ENCODE assay signal across 23 cellular contexts in genomic region chr4:160831165-160831922, GRCh38.
"Had no signal": no experiment of that assay in that cellular context is flagged by ENCODE, and none has a peak within 500 bp of the region (broad histone marks: within the 10 kb centered on the region; RNA-seq: fewer than 3 reads in every experiment).

No MANE protein-coding gene starts in this region.

- H3K27ac ChIP-seq: cardiac muscle cell, heart right ventricle, lower lobe of right lung, neural progenitor cell, sigmoid colon, thoracic aorta had no signal

- H3K36me3 Mint-ChIP-seq: activated CD4-positive, alpha-beta memory T cell treated with anti-CD3 and anti-CD28 coated beads for 36 hours; activated naive CD8-positive, alpha-beta T cell treated with anti-CD3 and anti-CD28 coated beads for 36 hours; naive thymus-derived CD4-positive, alpha-beta T cell; neural progenitor cell had no signal

- H3K4me3 Mint-ChIP-seq: activated CD4-positive, alpha-beta memory T cell treated with anti-CD3 and anti-CD28 coated beads for 36 hours; activated naive CD8-positive, alpha-beta T cell treated with anti-CD3 and anti-CD28 coated beads for 36 hours; endodermal cell; naive thymus-derived CD4-positive, alpha-beta T cell; neural progenitor cell; T-helper 17 cell had no signal

- H3K9me3 Mint-ChIP-seq: endodermal cell, neural progenitor cell had no signal

- ATAC-seq: heart right ventricle; left lobe of liver; lower lobe of right lung; naive thymus-derived CD4-positive, alpha-beta T cell; T-helper 17 cell had no signal

- H3K4me3 ChIP-seq: cardiac muscle cell, heart right ventricle, lower lobe of right lung, neural progenitor cell, sigmoid colon, smooth muscle cell, thoracic aorta had no signal

- H2AFZ ChIP-seq: neural progenitor cell had no signal

- H3K4me1 Mint-ChIP-seq: activated naive CD8-positive, alpha-beta T cell treated with anti-CD3 and anti-CD28 coated beads for 36 hours; endodermal cell; naive thymus-derived CD4-positive, alpha-beta T cell; T-helper 17 cell had no signal

- DNase-seq: activated CD4-positive, alpha-beta memory T cell treated with anti-CD3 and anti-CD28 coated beads for 36 hours; activated CD4-positive, alpha-beta T cell treated with anti-CD3 and anti-CD28 coated beads for 4 hours; activated CD4-positive, CD25-positive, alpha-beta regulatory T cell; activated naive CD4-positive, alpha-beta T cell treated with Interleukin-2 at 50 U/mL for 16 hours; activated naive CD8-positive, alpha-beta T cell treated with anti-CD3 and anti-CD28 coated beads for 36 hours; activated T-cell treated with anti-CD3 and anti-CD28 coated beads, Interleukin-2, amount 50 U/mL, for 48 hours; cortex of kidney; endodermal cell; foreskin fibroblast; heart right ventricle; lower lobe of right lung; naive thymus-derived CD4-positive, alpha-beta T cell; posterior cingulate gyrus; sigmoid colon; stimulated activated CD4-positive, alpha-beta T cell treated with anti-CD3 and anti-CD28 coated beads, Interleukin-15, amount 100 ng/mL, for 24 hours; stimulated activated CD4-positive, alpha-beta T cell treated with anti-CD3 and anti-CD28 coated beads, Interleukin-4, amount 100 ng/mL, for 1 hour; stimulated activated naive CD4-positive, alpha-beta T cell; T-helper 17 cell had no signal

- H3K4me1 ChIP-seq: heart right ventricle, lower lobe of right lung, sigmoid colon had no signal

- H3K4me2 ChIP-seq: neural progenitor cell, smooth muscle cell had no signal

- H3K36me3 ChIP-seq: cardiac muscle cell, heart right ventricle, lower lobe of right lung, neural progenitor cell, sigmoid colon, thoracic aorta had no signal

- H3K9me3 ChIP-seq: heart right ventricle, lower lobe of right lung, sigmoid colon, thoracic aorta had no signal

- H3K27me3 ChIP-seq: cardiac muscle cell, heart right ventricle, neural progenitor cell, sigmoid colon had no signal

- H3K27ac Mint-ChIP-seq: activated CD4-positive, alpha-beta memory T cell treated with anti-CD3 and anti-CD28 coated beads for 36 hours; activated naive CD8-positive, alpha-beta T cell treated with anti-CD3 and anti-CD28 coated beads for 36 hours; endodermal cell; naive thymus-derived CD4-positive, alpha-beta T cell; neural progenitor cell; T-helper 17 cell had no signal

- H3K9ac ChIP-seq: neural progenitor cell had no signal

- H3K27me3 Mint-ChIP-seq: activated CD4-positive, alpha-beta memory T cell treated with anti-CD3 and anti-CD28 coated beads for 36 hours; activated naive CD8-positive, alpha-beta T cell treated with anti-CD3 and anti-CD28 coated beads for 36 hours; naive thymus-derived CD4-positive, alpha-beta T cell; T-helper 17 cell had no signal
